ENCODE assay signal across 1 cellular context in genomic region chr4:24583451-24584174, GRCh38.
TF ChIP-seq lines count a peak whose summit lies in the region.

No MANE protein-coding gene starts in this region.

TF ChIP-seq in H1, 55 proteins besides CTCF, POLR2A, EP300 and RAD21:
- peak; percentile 81; the same call in 1 of the 2 replicates for TF ChIP-seq POLR2AphosphoS5 (IDR thresholded peaks at IDR 0.05; ENCODE audit: low read depth, low read length)
- no peak for TF ChIP-seq BACH1 (IDR thresholded peaks at IDR 0.05; ENCODE audit: low read length)
- TF ChIP-seq MAFK (IDR thresholded peaks at IDR 0.05; ENCODE audit: low read depth, low read length), result no peak
- no peak for TF ChIP-seq ATF3 (IDR thresholded peaks at IDR 0.05; ENCODE audit: insufficient read depth, low read depth, low read length)
- TF ChIP-seq RXRA (IDR thresholded peaks at IDR 0.05; ENCODE audit: insufficient read depth, low read depth, low read length), result no peak
- peak; percentile 70; the same call in 1 of the 2 replicates for TF ChIP-seq MAX (IDR thresholded peaks at IDR 0.05)
- no peak for TF ChIP-seq KDM1A (IDR thresholded peaks at IDR 0.05; ENCODE audit: borderline replicate concordance, low read length)
- peak; percentile 65; the same call in 1 of the 2 replicates for TF ChIP-seq TAF1 (IDR thresholded peaks at IDR 0.05; ENCODE audit: low read depth, low read length)
- no peak for TF ChIP-seq CHD2 (IDR thresholded peaks at IDR 0.05; ENCODE audit: low read length)
- peak; percentile 47 for TF ChIP-seq KDM4A (IDR thresholded peaks at IDR 0.05; ENCODE audit: low read depth, low read length, severe bottlenecking)
